ENCODE assay signal across 10 cellular contexts in genomic region chr22:36323182-36323854, GRCh38.
A peak's percentile ranks its signal among the peaks of the same experiment; 100 is the strongest.
DNase-seq lines count a peak whose midpoint lies in the region; ATAC-seq and TF ChIP-seq lines count a peak whose summit lies in the region.
"Had no signal": no experiment of that assay in that cellular context is flagged by ENCODE, and none has a peak within 500 bp of the region (broad histone marks: within the 10 kb centered on the region; RNA-seq: fewer than 3 reads in every experiment).

No MANE protein-coding gene starts in this region.

- intact Hi-C loops in A673 (cut with micrococcal nuclease; ENCODE audit: unreplicated experiment) (no loop called here), Panc1 (cut with micrococcal nuclease; ENCODE audit: unreplicated experiment) (no loop called here), esophagus muscularis mucosa (cut with DNase I) (no loop called here), natural killer cell (cut with micrococcal nuclease) (no loop called here)

- peak; percentile 89 for TF ChIP-seq EP300 in esophagus muscularis mucosa (IDR thresholded peaks at IDR 0.05)

- no peaks in the 10 kb centered on the region for H3K36me3 Mint-ChIP-seq in natural killer cell

- peaks cover 75% of the 10 kb centered on the region for H3K36me3 ChIP-seq in A673 (ENCODE audit: insufficient read depth, low read length, poor library complexity, severe bottlenecking)
- H3K36me3 ChIP-seq in Panc1 (ENCODE audit: control insufficient read depth, insufficient read depth, low read length) = peaks cover 17% of the 10 kb centered on the region
- H3K36me3 ChIP-seq in esophagus muscularis mucosa = peaks cover 47 to 86% (median 77%) of the 10 kb centered on the region in 4 donors
- peaks cover 49% of the 10 kb centered on the region for H3K36me3 ChIP-seq in MM.1S (replicated peaks; ENCODE audit: insufficient read depth, low read length)

- H3K9ac ChIP-seq in MM.1S (ENCODE audit: low read length) = no peak overlapping the region

- peak overlapping the region; percentile 53 to 54 for H3K27ac Mint-ChIP-seq in natural killer cell

- no peak overlapping the region for H3K4me2 ChIP-seq in MM.1S (ENCODE audit: low read depth, low read length)

- H3K9me2 ChIP-seq in MM.1S (replicated peaks; ENCODE audit: insufficient read depth, low read length) = no peaks in the 10 kb centered on the region

- CTCF ChIA-PET in A673 (lab: Charles Lee) = interaction anchor here (1.1 kb wide), 1 partner anchor 147 kb away, joined by 3 read pairs; no protein-coding TSS in a partner anchor
- CTCF ChIA-PET in Panc1 (lab: Charles Lee) = no interaction called here

- no peaks in the 10 kb centered on the region for H4K20me1 ChIP-seq in MM.1S (ENCODE audit: insufficient read depth, low read length)

- H3K4me3 Mint-ChIP-seq in natural killer cell = no peak overlapping the region

- in situ Hi-C loops in Panc1 (cut with HindIII; ENCODE audit: low pct_unique_long_range_greater_than_20kb, low sequenced_read_pairs) = no loop called here

- no TSS peak for BruUV-seq in A673 (replicated peaks; lab: Mats Ljungman, UMichigan)
- no TSS peak for BruUV-seq in Panc1 (replicated peaks; lab: Mats Ljungman, UMichigan)

- TF ChIP-seq CTCF in A673 (conservative IDR thresholded peaks at IDR 0.05; ENCODE audit: low read depth, low read length) = no peak
- TF ChIP-seq CTCF in Panc1 (IDR thresholded peaks at IDR 0.05) = no peak
- TF ChIP-seq CTCF in esophagus muscularis mucosa (IDR thresholded peaks at IDR 0.05) = peak; percentile 16 to 31 (median 26)
- TF ChIP-seq CTCF in natural killer cell (IDR thresholded peaks at IDR 0.05) = no peak
- no peak for TF ChIP-seq CTCF in MM.1S (IDR thresholded peaks at IDR 0.05; ENCODE audit: low read length)

- POLR2A ChIA-PET in A673 (lab: Charles Lee; ENCODE audit: low non-redundant PET) = no interaction called here
- POLR2A ChIA-PET in Panc1 (lab: Charles Lee) = interaction anchor here (0.7 kb wide), 1 partner anchor 24 kb away, joined by 3 read pairs; no protein-coding TSS in a partner anchor

- no peak overlapping the region for H2AFZ ChIP-seq in MM.1S (ENCODE audit: low read length)

- H3K4me1 Mint-ChIP-seq in natural killer cell = peaks cover 17 to 19% of the 10 kb centered on the region in 2 donors

- H3K9me3 Mint-ChIP-seq in natural killer cell = no peaks in the 10 kb centered on the region

- peaks cover 95% of the 10 kb centered on the region for H3K79me2 ChIP-seq in MM.1S (ENCODE audit: low read length)

- H3K9me3 ChIP-seq in A673 (ENCODE audit: low read depth, low read length, poor library complexity, severe bottlenecking) (no peaks in the 10 kb centered on the region), Panc1 (ENCODE audit: control insufficient read depth, insufficient read depth, low read depth, low read length) (no peaks in the 10 kb centered on the region), esophagus muscularis mucosa (no peaks in the 10 kb centered on the region), MM.1S (replicated peaks; ENCODE audit: insufficient read depth, low read length) (no peaks in the 10 kb centered on the region)

- no peak for TF ChIP-seq POLR2A in esophagus muscularis mucosa (IDR thresholded peaks at IDR 0.05; ENCODE audit: low read depth)

- H3F3A ChIP-seq in MM.1S (ENCODE audit: insufficient read depth, low read length) = 0 out of 2 replicates have a peak, but pooled peaks cover 3% of the 10 kb centered on the region

- H3K27ac ChIP-seq in A673 (ENCODE audit: low read depth, low read length, poor library complexity, severe bottlenecking) = peak overlapping the region; percentile 81
- peak overlapping the region; percentile 89 for H3K27ac ChIP-seq in Panc1 (ENCODE audit: low read length)
- peak overlapping the region; percentile 95 to 100 (median 98) for H3K27ac ChIP-seq in esophagus muscularis mucosa (replicated peaks in 1 of 4)
- H3K27ac ChIP-seq in MM.1S (ENCODE audit: low read length) = no peak overlapping the region

- ATAC-seq in Panc1 (no peak), natural killer cell (no peak), GM19395 (IDR thresholded peaks at IDR 0.05; ENCODE audit: unreplicated experiment) (no peak)
- ATAC-seq: left colon had no signal

- H3K4me1 ChIP-seq in A673 (ENCODE audit: insufficient read depth, low read length, poor library complexity, severe bottlenecking) (peaks cover 25% of the 10 kb centered on the region), Panc1 (ENCODE audit: control insufficient read depth, insufficient read depth, low read length) (peaks cover 48% of the 10 kb centered on the region), esophagus muscularis mucosa (peaks cover 82 to 100% (median 95%) of the 10 kb centered on the region in 4 donors), MM.1S (ENCODE audit: low read length) (no peaks in the 10 kb centered on the region)

- DNase-seq in A673 (ENCODE audit: low spot score) = peak; percentile 80
- no peak for DNase-seq in Panc1 (ENCODE audit: low read depth, low spot score)
- no peak for DNase-seq in esophagus muscularis mucosa (ENCODE audit: extremely low spot score)
- no peak for DNase-seq in natural killer cell
- no peak for DNase-seq in hepatic stellate cell (ENCODE audit: low spot score)
- no peak for DNase-seq in glomerular visceral epithelial cell (ENCODE audit: extremely low spot score)
- no peak for DNase-seq in MM.1S
- DNase-seq: T1000 had no signal

- H3K4me3 ChIP-seq in A673 (ENCODE audit: low read depth, low read length, poor library complexity, severe bottlenecking) (no peak overlapping the region), Panc1 (ENCODE audit: low read depth in 2 of 2, low read length in 2 of 2) (no peak overlapping the region), esophagus muscularis mucosa (peak overlapping the region in 2 of 4 donors; percentile 9 to 23), MM.1S (ENCODE audit: low read length) (no peak overlapping the region)

- no peaks in the 10 kb centered on the region for H3K27me3 ChIP-seq in A673 (replicated peaks; ENCODE audit: insufficient read depth, low read depth, low read length, poor library complexity)
- H3K27me3 ChIP-seq in Panc1 (ENCODE audit: control insufficient read depth, insufficient read depth, low read length) = no peaks in the 10 kb centered on the region
- H3K27me3 ChIP-seq in esophagus muscularis mucosa = no peaks in the 10 kb centered on the region
- no peaks in the 10 kb centered on the region for H3K27me3 ChIP-seq in MM.1S (replicated peaks; ENCODE audit: insufficient read depth, low read length)

- 27% methylated on average over 10 of the region's 14 CpGs for WGBS in esophagus muscularis mucosa

- no peaks in the 10 kb centered on the region for H3K27me3 Mint-ChIP-seq in natural killer cell (ENCODE audit: low read depth in 2 of 2)

Comparison
In these comparisons a context has a peak if more than half of its experiments do, and no peak if none do; other contexts are left out.
1. CTCF ChIP-seq: peak in esophagus muscularis mucosa (3 of 3); none in A673 (single experiment), Panc1 (single experiment), natural killer cell (single experiment) and MM.1S (single experiment).